Comparison of ENCODE assay signal across 7 cellular contexts in the genomic region with DNA sequence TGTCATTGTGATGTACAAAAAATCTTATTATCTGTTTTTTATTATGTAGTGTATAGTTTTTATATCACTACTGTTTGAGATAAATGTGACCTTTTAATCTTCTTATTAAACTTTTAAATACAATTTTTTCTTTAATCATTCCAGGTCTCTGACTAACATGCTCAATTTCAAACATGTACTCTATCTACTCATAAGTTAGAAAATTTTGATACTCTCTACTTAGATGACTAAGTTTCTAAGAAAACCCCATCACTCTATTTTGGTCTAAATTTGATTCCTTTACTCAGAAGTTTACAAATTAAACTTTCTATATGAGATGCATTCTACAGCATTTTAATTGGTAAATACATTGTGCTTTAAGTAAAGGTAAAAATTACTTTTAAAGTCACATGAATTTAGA.
"Had no signal": no experiment of that assay in that cellular context is flagged by ENCODE, and none has a peak within 500 bp of the region (broad histone marks: within the 10 kb centered on the region; RNA-seq: fewer than 3 reads in every experiment).

No MANE protein-coding gene starts in this region.

- FAIRE-seq: HepG2 had no signal

- H3K27ac Mint-ChIP-seq: HFFc6, IgD-negative memory B cell had no signal

- H3K27me3 Mint-ChIP-seq: IgD-negative memory B cell had no signal

- DNase-seq: GM23248, GOT3, H7, HFFc6 had no signal

- H3K36me3 Mint-ChIP-seq: IgD-negative memory B cell had no signal

- ATAC-seq: HCT116, HepG2 had no signal

- H3K4me1 Mint-ChIP-seq: IgD-negative memory B cell had no signal

- H3K4me3 Mint-ChIP-seq: HFFc6, IgD-negative memory B cell had no signal
